8 cellular contexts compared by ENCODE assay signal in the genomic region with DNA sequence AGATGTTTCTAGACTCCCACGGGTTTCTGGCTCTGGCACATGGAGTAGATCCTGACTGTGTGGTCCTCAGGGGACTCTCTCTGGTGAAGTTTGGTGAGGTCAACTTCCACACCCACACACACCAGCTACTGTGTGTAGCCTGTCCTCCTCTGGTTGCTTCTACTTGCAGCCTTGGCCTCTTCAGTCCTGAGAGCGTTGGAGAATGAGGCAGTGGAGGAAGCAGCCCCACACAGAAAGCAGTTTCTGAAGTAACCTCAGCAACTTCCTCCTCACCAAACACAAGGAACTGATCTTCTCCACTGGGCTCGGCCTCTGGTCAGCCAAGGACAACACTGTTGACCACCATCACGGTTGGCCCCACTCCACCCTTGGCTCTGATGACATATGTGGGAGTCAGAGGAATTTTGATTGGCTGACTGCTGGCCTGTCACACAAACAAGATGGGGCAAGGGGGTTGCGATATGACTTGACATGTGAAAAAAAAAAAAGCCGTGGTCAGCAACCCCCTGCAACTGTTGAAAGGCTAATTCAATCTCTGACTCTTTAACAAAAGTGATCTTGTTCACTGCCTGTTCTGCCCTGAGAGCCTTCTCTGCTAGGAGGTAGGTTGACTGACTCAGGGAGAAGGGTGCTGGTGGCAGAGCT. TPM values are rescaled to one million over a fixed set of nuclear protein-coding genes. Genes with fewer than 3 reads are reported as not detected.
DNase-seq lines count a peak whose midpoint lies in the region; ATAC-seq and TF ChIP-seq lines count a peak whose summit lies in the region.

No MANE protein-coding gene starts in this region.

- H3K36me3 ChIP-seq in CD8-positive, alpha-beta memory T cell (ENCODE audit: insufficient read depth, low read length), result no peaks in the 10 kb centered on the region

- CTCF ChIA-PET in CD8-positive, alpha-beta memory T cell (lab: Charles Lee), result no interaction called here

- peak overlapping the region in 1 of 2 donors; percentile 75 for H3K4me3 Mint-ChIP-seq in CD14-positive monocyte
- no peak overlapping the region for H3K4me3 Mint-ChIP-seq in central memory CD8-positive, alpha-beta T cell
- peak overlapping the region in 1 of 10 donors; percentile 46 for H3K4me3 Mint-ChIP-seq in naive thymus-derived CD8-positive, alpha-beta T cell
- H3K4me3 Mint-ChIP-seq in CD8-positive, alpha-beta memory T cell, result no peak overlapping the region

- intact Hi-C loops in CD14-positive monocyte (cut with micrococcal nuclease), result no loop called here

- peaks cover 0 to 4% (median 0%) of the 10 kb centered on the region in 7 donors for H3K9me3 Mint-ChIP-seq in CD14-positive monocyte
- no peaks in the 10 kb centered on the region for H3K9me3 Mint-ChIP-seq in central memory CD8-positive, alpha-beta T cell
- peaks cover 0 to 9% (median 0%) of the 10 kb centered on the region in 9 donors for H3K9me3 Mint-ChIP-seq in naive thymus-derived CD8-positive, alpha-beta T cell
- H3K9me3 Mint-ChIP-seq in CD8-positive, alpha-beta memory T cell, result peaks cover 0 to 4% (median 2%) of the 10 kb centered on the region in 5 donors

- H3K27ac Mint-ChIP-seq in CD14-positive monocyte, result peak overlapping the region; percentile 97 to 99 (median 98)
- H3K27ac Mint-ChIP-seq in central memory CD8-positive, alpha-beta T cell (ENCODE audit: low read depth), result peak overlapping the region; percentile 56
- H3K27ac Mint-ChIP-seq in naive thymus-derived CD8-positive, alpha-beta T cell, result peak overlapping the region in 1 of 10 donors; percentile 67
- H3K27ac Mint-ChIP-seq in CD8-positive, alpha-beta memory T cell, result peak overlapping the region in 1 of 8 donors; percentile 24

- no peaks in the 10 kb centered on the region for H3K4me1 ChIP-seq in CD8-positive, alpha-beta memory T cell (ENCODE audit: insufficient read depth, low read length)

- no peak overlapping the region for H3K4me3 ChIP-seq in CD8-positive, alpha-beta memory T cell (ENCODE audit: low read length)

- POLR2A ChIA-PET in naive thymus-derived CD8-positive, alpha-beta T cell (lab: Charles Lee), result no interaction called here
- POLR2A ChIA-PET in CD8-positive, alpha-beta memory T cell (lab: Charles Lee), result no interaction called here

- no peaks in the 10 kb centered on the region for H3K9me3 ChIP-seq in CD8-positive, alpha-beta memory T cell (ENCODE audit: low read length)

- ATAC-seq in GM19455 (IDR thresholded peaks at IDR 0.05; ENCODE audit: unreplicated experiment), result peak; percentile 54
- peak; percentile 47 for ATAC-seq in HG03378 (IDR thresholded peaks at IDR 0.05; ENCODE audit: unreplicated experiment)
- no peak for ATAC-seq in central memory CD8-positive, alpha-beta T cell (replicated peaks; ENCODE audit: extremely low read depth, poor library complexity, severe bottlenecking)
- no peak for ATAC-seq in naive thymus-derived CD8-positive, alpha-beta T cell

- no peak overlapping the region for H3K27ac ChIP-seq in CD8-positive, alpha-beta memory T cell (ENCODE audit: low read depth, low read length)

- H3K27me3 ChIP-seq in CD8-positive, alpha-beta memory T cell (ENCODE audit: insufficient read depth, low read length, poor library complexity, severe bottlenecking), result no peaks in the 10 kb centered on the region

- peaks cover 0 to 2% (median 2%) of the 10 kb centered on the region in 3 donors for H3K27me3 Mint-ChIP-seq in CD14-positive monocyte (ENCODE audit: low read depth in 3 of 3)
- H3K27me3 Mint-ChIP-seq in central memory CD8-positive, alpha-beta T cell, result peaks cover 49% of the 10 kb centered on the region
- peaks cover 4 to 57% (median 12%) of the 10 kb centered on the region in 5 donors for H3K27me3 Mint-ChIP-seq in naive thymus-derived CD8-positive, alpha-beta T cell
- peaks cover 10 to 21% of the 10 kb centered on the region in 2 donors for H3K27me3 Mint-ChIP-seq in CD8-positive, alpha-beta memory T cell

- peaks cover 27 to 32% of the 10 kb centered on the region in 2 donors for H3K36me3 Mint-ChIP-seq in CD14-positive monocyte
- no peaks in the 10 kb centered on the region for H3K36me3 Mint-ChIP-seq in central memory CD8-positive, alpha-beta T cell (ENCODE audit: insufficient read depth)
- H3K36me3 Mint-ChIP-seq in naive thymus-derived CD8-positive, alpha-beta T cell, result peaks cover 3 to 6% (median 4%) of the 10 kb centered on the region in 3 donors
- H3K36me3 Mint-ChIP-seq in CD8-positive, alpha-beta memory T cell, result peaks cover 0 to 4% (median 0%) of the 10 kb centered on the region in 3 donors

- peaks cover 77% of the 10 kb centered on the region for H3K4me1 Mint-ChIP-seq in CD14-positive monocyte
- H3K4me1 Mint-ChIP-seq in central memory CD8-positive, alpha-beta T cell, result peaks cover 27% of the 10 kb centered on the region
- H3K4me1 Mint-ChIP-seq in naive thymus-derived CD8-positive, alpha-beta T cell, result peaks cover 0 to 34% (median 6%) of the 10 kb centered on the region in 4 donors
- H3K4me1 Mint-ChIP-seq in CD8-positive, alpha-beta memory T cell, result peaks cover 10 to 30% (median 14%) of the 10 kb centered on the region in 3 donors

- DNase-seq in CD14-positive monocyte (ENCODE audit: low spot score), result peak; percentile 92
- DNase-seq in central memory CD8-positive, alpha-beta T cell (ENCODE audit: low spot score in 2 of 2), result no peak
- DNase-seq in NCI-H446 (lab: John Stamatoyannopoulos, UW), result no peak
- DNase-seq in NCI-H2227 (lab: John Stamatoyannopoulos, UW; ENCODE audit: unreplicated experiment), result no peak
- no peak for DNase-seq in naive thymus-derived CD8-positive, alpha-beta T cell
- no peak for DNase-seq in CD8-positive, alpha-beta memory T cell

- no peak for TF ChIP-seq CTCF in CD14-positive monocyte (IDR thresholded peaks at IDR 0.05)

RNA-seq across cellular contexts. Expression of a gene that starts 19.6 kb away (rescaled TPM):
- 100 to 1,000 TPM; 273 to 321 TPM for polyA plus RNA-seq in CD14-positive monocyte
- under 1 TPM; 0.36 to 0.83 TPM for total RNA-seq in naive thymus-derived CD8-positive, alpha-beta T cell
- under 1 TPM in 1 of 3 donors, not detected in 2; 0.45 TPM for polyA plus RNA-seq in naive thymus-derived CD8-positive, alpha-beta T cell
- 1 to 10 TPM in 1 of 2 experiments, under 1 TPM in 1; 0.95 to 1.2 TPM for total RNA-seq in CD8-positive, alpha-beta memory T cell
- polyA plus RNA-seq in CD8-positive, alpha-beta memory T cell, result not detected

RNA-seq across cellular contexts. Expression of a gene that starts 52.7 kb away (rescaled TPM):
- under 1 TPM; 0.12 to 0.28 TPM for polyA plus RNA-seq in CD14-positive monocyte
- total RNA-seq in naive thymus-derived CD8-positive, alpha-beta T cell, result not detected
- not detected for polyA plus RNA-seq in naive thymus-derived CD8-positive, alpha-beta T cell
- total RNA-seq in CD8-positive, alpha-beta memory T cell, result not detected
- polyA plus RNA-seq in CD8-positive, alpha-beta memory T cell, result not detected

Comparison
In these comparisons a context has a peak if more than half of its experiments do, and no peak if none do; other contexts are left out.
1. ATAC-seq: peak in GM19455 (single experiment) and HG03378 (single experiment); none in central memory CD8-positive, alpha-beta T cell (single experiment) and naive thymus-derived CD8-positive, alpha-beta T cell (0 of 2).
2. RNA of a gene that starts 19.6 kb away (polyA plus RNA-seq): 273 to 321 TPM in CD14-positive monocyte; 0.45 TPM in naive thymus-derived CD8-positive, alpha-beta T cell and not detected in CD8-positive, alpha-beta memory T cell (single experiment); every median in the first group is over 100 times any median in the second.